In genomic region chr1:7376676-7377075, GRCh38 we compare ENCODE assay signal across 18 cellular contexts.
DNase-seq lines count a peak whose midpoint lies in the region; ATAC-seq, FAIRE-seq and TF ChIP-seq lines count a peak whose summit lies in the region.
"Had no signal": no experiment of that assay in that cellular context is flagged by ENCODE, and none has a peak within 500 bp of the region (broad histone marks: within the 10 kb centered on the region; RNA-seq: fewer than 3 reads in every experiment).

No MANE protein-coding gene starts in this region.

- peaks cover 0 to 5% of the 10 kb centered on the region in 2 donors for H3K4me1 ChIP-seq in kidney (ENCODE audit: control insufficient read depth in 1 of 2, insufficient read depth in 1 of 2, low read depth in 1 of 2, low read length in 2 of 2)
- H3K4me1 ChIP-seq: HAP-1 had no signal

- intact Hi-C loops in kidney (cut with DNase I) = no loop called here

- H3K4me3 ChIP-seq in coronary artery (no peak overlapping the region), kidney (ENCODE audit: low read length in 2 of 2) (no peak overlapping the region)
- H3K4me3 ChIP-seq: HAP-1 had no signal

- H3K36me3 ChIP-seq in kidney (ENCODE audit: control insufficient read depth in 1 of 2, insufficient read depth in 2 of 2, low read length in 2 of 2) = no peaks in the 10 kb centered on the region
- H3K36me3 ChIP-seq: BE2C, HAP-1 had no signal

- H3K36me3 Mint-ChIP-seq in chondrocyte (ENCODE audit: low read depth) (no peaks in the 10 kb centered on the region), type B pancreatic cell (no peaks in the 10 kb centered on the region)
- H3K36me3 Mint-ChIP-seq: CD4-positive, alpha-beta memory T cell had no signal

- no peak overlapping the region for H3K9ac ChIP-seq in kidney (ENCODE audit: low read length in 2 of 2)

- no peaks in the 10 kb centered on the region for H3K27me3 Mint-ChIP-seq in chondrocyte (ENCODE audit: low read depth)
- peaks cover 3% of the 10 kb centered on the region for H3K27me3 Mint-ChIP-seq in type B pancreatic cell

- H3K27ac Mint-ChIP-seq in chondrocyte (ENCODE audit: unreplicated experiment) (no peak overlapping the region), type B pancreatic cell (no peak overlapping the region)
- H3K27ac Mint-ChIP-seq: CD4-positive, alpha-beta memory T cell had no signal

- peak; percentile 33 for DNase-seq in chondrocyte (ENCODE audit: low spot score)
- DNase-seq in coronary artery (ENCODE audit: low spot score) = peak; percentile 43
- peak; percentile 21 for DNase-seq in left lobe of liver (ENCODE audit: low spot score)
- DNase-seq in type B pancreatic cell (ENCODE audit: extremely low spot score, unreplicated experiment) = peak; percentile 39
- DNase-seq in D721Med (ENCODE audit: insufficient read length, low spot score) = no peak
- no peak for DNase-seq in kidney
- DNase-seq: BE2C; CD4-positive, alpha-beta memory T cell; DMS153; DMS79 treated with DMSO at 0.1 percent for 48 hours; EL; GOT3 had no signal

- H3K9me3 Mint-ChIP-seq in chondrocyte (ENCODE audit: low read depth) (no peaks in the 10 kb centered on the region), type B pancreatic cell (no peaks in the 10 kb centered on the region)

- ATAC-seq in left lobe of liver (no peak), GM19452 (IDR thresholded peaks at IDR 0.05; ENCODE audit: unreplicated experiment) (no peak)

- no peak for FAIRE-seq in D721Med (lab: Jason Lieb, UNC)
- FAIRE-seq in kidney (lab: Jason Lieb, UNC) = no peak
- FAIRE-seq: A204.1, G401.6, GM12892 had no signal

- no peaks in the 10 kb centered on the region for H3K9me3 ChIP-seq in kidney (ENCODE audit: control insufficient read depth in 1 of 2, low read length in 2 of 2)
- H3K9me3 ChIP-seq: BE2C, HAP-1 had no signal

- peaks cover 26% of the 10 kb centered on the region for H3K4me1 Mint-ChIP-seq in chondrocyte (ENCODE audit: low read depth)
- H3K4me1 Mint-ChIP-seq in type B pancreatic cell (ENCODE audit: unreplicated experiment) = peaks cover 28% of the 10 kb centered on the region
- H3K4me1 Mint-ChIP-seq: CD4-positive, alpha-beta memory T cell had no signal

- H3K4me3 Mint-ChIP-seq in chondrocyte (ENCODE audit: unreplicated experiment) = no peak overlapping the region
- no peak overlapping the region for H3K4me3 Mint-ChIP-seq in type B pancreatic cell
- H3K4me3 Mint-ChIP-seq: CD4-positive, alpha-beta memory T cell had no signal

- H3K27ac ChIP-seq in coronary artery (no peak overlapping the region), kidney (ENCODE audit: low read depth in 2 of 2, low read length in 2 of 2) (no peak overlapping the region)
- H3K27ac ChIP-seq: C4-2B had no signal

- TF ChIP-seq CTCF in chondrocyte (IDR thresholded peaks at IDR 0.05) = no peak
- TF ChIP-seq CTCF in coronary artery (IDR thresholded peaks at IDR 0.05) = no peak
- no peak for TF ChIP-seq CTCF in type B pancreatic cell (conservative IDR thresholded peaks at IDR 0.05)
- no peak for TF ChIP-seq CTCF in D721Med (IDR thresholded peaks at IDR 0.05; ENCODE audit: insufficient read depth, missing control alignments)
- TF ChIP-seq CTCF in kidney (IDR thresholded peaks at IDR 0.05; ENCODE audit: borderline replicate concordance, extremely low read depth, insufficient read depth) = no peak

Comparison
In these comparisons a context has a peak if more than half of its experiments do, and no peak if none do; other contexts are left out.
1. DNase-seq: peak in chondrocyte (single experiment), coronary artery (single experiment), left lobe of liver (single experiment) and type B pancreatic cell (single experiment); none in D721Med (single experiment) and kidney (single experiment).